9 cellular contexts compared by ENCODE assay signal in the genomic region with DNA sequence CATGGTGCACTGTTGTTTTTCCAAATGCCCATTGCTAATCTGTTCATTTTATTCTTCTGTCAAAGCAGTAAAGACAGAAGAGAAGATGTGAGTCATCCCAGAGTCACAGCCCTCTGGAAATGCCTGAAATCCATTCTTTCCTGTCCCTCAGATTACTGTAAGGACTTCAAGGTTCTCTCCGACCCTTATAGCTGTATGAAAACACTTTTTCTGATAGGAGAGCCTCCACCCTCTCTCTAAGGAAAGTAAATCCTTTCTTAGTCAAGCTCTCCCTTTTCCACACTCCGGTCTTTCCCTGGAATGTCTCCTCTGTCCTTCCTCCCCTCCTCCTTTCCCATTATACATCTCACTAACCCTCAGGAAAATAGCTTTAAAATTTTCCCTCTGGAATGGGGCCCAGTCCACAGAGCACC. TPM values are rescaled to one million over a fixed set of nuclear protein-coding genes. Genes with fewer than 3 reads are reported as not detected.
A peak's percentile ranks its signal among the peaks of the same experiment; 100 is the strongest.
DNase-seq lines count a peak whose midpoint lies in the region; ATAC-seq, FAIRE-seq and TF ChIP-seq lines count a peak whose summit lies in the region.
"Had no signal": no experiment of that assay in that cellular context is flagged by ENCODE, and none has a peak within 500 bp of the region (broad histone marks: within the 10 kb centered on the region; RNA-seq: fewer than 3 reads in every experiment).

No MANE protein-coding gene starts in this region.

- H3K36me3 ChIP-seq in HUES6 (ENCODE audit: control insufficient read depth, insufficient read depth, low read length) (peaks cover 27% of the 10 kb centered on the region), mesenchymal stem cell (ENCODE audit: control insufficient read depth in 1 of 2, insufficient read depth in 2 of 2, low read depth in 1 of 2, low read length in 2 of 2) (peaks cover 0 to 4% of the 10 kb centered on the region in 2 experiments)

- no peak overlapping the region for H2BK15ac ChIP-seq in mesenchymal stem cell (ENCODE audit: low read depth, poor library complexity, severe bottlenecking)

- H3K4me1 ChIP-seq in A549 = peaks cover 30% of the 10 kb centered on the region
- peaks cover 6% of the 10 kb centered on the region for H3K4me1 ChIP-seq in HUES6 (ENCODE audit: control insufficient read depth, insufficient read depth, low read length)
- H3K4me1 ChIP-seq in mesenchymal stem cell (ENCODE audit: control insufficient read depth, insufficient read depth, low read depth, low read length) = peaks cover 3% of the 10 kb centered on the region

- no peak overlapping the region for H2AFZ ChIP-seq in mesenchymal stem cell (ENCODE audit: low read depth, low read length)

- H3K27ac Mint-ChIP-seq in chondrocyte (ENCODE audit: unreplicated experiment) = peak overlapping the region; percentile 94

- H2BK12ac ChIP-seq in mesenchymal stem cell (ENCODE audit: low read length in 2 of 2) = no peak overlapping the region

- H2AK5ac ChIP-seq in mesenchymal stem cell (ENCODE audit: low read length, severe bottlenecking) = no peak overlapping the region

- intact Hi-C loops in Right ventricle myocardium superior (cut with DNase I) = no loop called here

- TF ChIP-seq EP300 in A549 (IDR thresholded peaks at IDR 0.05) = no peak

- H3K27me3 ChIP-seq in HUES6 (ENCODE audit: control insufficient read depth, insufficient read depth, low read length) (no peaks in the 10 kb centered on the region), mesenchymal stem cell (ENCODE audit: control insufficient read depth in 1 of 2, insufficient read depth in 1 of 2, low read length in 2 of 2) (no peaks in the 10 kb centered on the region)

- H3K27ac ChIP-seq in A549 (no peak overlapping the region), HUES6 (ENCODE audit: low read depth, low read length) (peak overlapping the region; percentile 59; the same call in 1 of the 2 replicates), mesenchymal stem cell (ENCODE audit: low read length, poor library complexity, severe bottlenecking) (peak overlapping the region; percentile 89)

- peak overlapping the region; percentile 35 for H3K9ac ChIP-seq in HUES6 (ENCODE audit: low read length)
- H3K9ac ChIP-seq in mesenchymal stem cell (ENCODE audit: low read length) = peak overlapping the region; percentile 65

- H3K4ac ChIP-seq in mesenchymal stem cell (ENCODE audit: low read depth in 1 of 2, low read length in 2 of 2) = peak overlapping the region in 1 of 2 experiments; percentile 56

- H3K9me3 ChIP-seq in A549 (peaks cover 13% of the 10 kb centered on the region; the same call in 2 of the 3 replicates), HUES6 (ENCODE audit: control insufficient read depth, insufficient read depth, low read depth, low read length) (peaks cover 35% of the 10 kb centered on the region), mesenchymal stem cell (ENCODE audit: control insufficient read depth, low read length) (peaks cover 4% of the 10 kb centered on the region)

- peaks cover 40% of the 10 kb centered on the region for H3K4me1 Mint-ChIP-seq in chondrocyte (ENCODE audit: low read depth)

- H3K14ac ChIP-seq in mesenchymal stem cell (ENCODE audit: low read length in 2 of 2) = no peak overlapping the region

- peaks cover 5% of the 10 kb centered on the region for H3K36me3 Mint-ChIP-seq in chondrocyte (ENCODE audit: low read depth)

- H3K4me3 ChIP-seq in A549 (no peak overlapping the region), HUES6 (ENCODE audit: low read depth, low read length) (no peak overlapping the region; the same call in 1 of the 2 replicates), mesenchymal stem cell (ENCODE audit: insufficient read depth in 1 of 2, low read depth in 1 of 2, low read length in 2 of 2) (peak overlapping the region in 1 of 2 experiments; percentile 48)

- no peak for TF ChIP-seq RAD21 in A549 (conservative IDR thresholded peaks at IDR 0.05 in 1 of 2, IDR thresholded peaks at IDR 0.05 in 1 of 2)

- FAIRE-seq in A549 (lab: Jason Lieb, UNC) = no peak

- H4K8ac ChIP-seq in mesenchymal stem cell (ENCODE audit: low read length) = no peak overlapping the region

- 48% methylated on average over 2 of the region's 2 CpGs for WGBS in A549 (ENCODE audit: missing lambda C conversion rate)
- 0% methylated on average over 2 of the region's 2 CpGs for WGBS in mesenchymal stem cell

- CTCF ChIA-PET in A549 (lab: Yijun Ruan, JAX) = interaction anchor here (1.0 to 2.1 kb wide), 2 partner anchors 42 to 44 kb away, joined by 3 to 8 read pairs; no protein-coding TSS in a partner anchor

- DNase-seq in A549 (ENCODE audit: low read depth in 1 of 2, low spot score in 1 of 2) (no peak), chondrocyte (ENCODE audit: low spot score) (no peak), mesenchymal stem cell (peak; percentile 83), Right ventricle myocardium superior (no peak), left lobe of liver (ENCODE audit: low spot score) (no peak)
- DNase-seq: OCI-M1 had no signal

- TF ChIP-seq POLR2A in A549 (IDR thresholded peaks at IDR 0.05; ENCODE audit: low read length) = no peak

- H3K27me3 Mint-ChIP-seq in chondrocyte (ENCODE audit: low read depth) = no peaks in the 10 kb centered on the region

- H4K91ac ChIP-seq in mesenchymal stem cell (ENCODE audit: low read length) = no peak overlapping the region

- H3K9me3 Mint-ChIP-seq in chondrocyte (ENCODE audit: low read depth) = no peaks in the 10 kb centered on the region

- POLR2A ChIA-PET in A549 (lab: Yijun Ruan, JAX) = no interaction called here

- H3K79me1 ChIP-seq in mesenchymal stem cell (replicated peaks; ENCODE audit: low read length, poor library complexity, severe bottlenecking) = peaks cover 12% of the 10 kb centered on the region

- no peak for ATAC-seq in A549
- ATAC-seq in HG02981 (IDR thresholded peaks at IDR 0.05; ENCODE audit: unreplicated experiment) = no peak
- ATAC-seq in Right ventricle myocardium superior (ENCODE audit: poor library complexity) = no peak
- no peak for ATAC-seq in left lobe of liver
- no peak for ATAC-seq in GM18498 (IDR thresholded peaks at IDR 0.05; ENCODE audit: unreplicated experiment)

- H3K18ac ChIP-seq in mesenchymal stem cell (ENCODE audit: low read depth in 1 of 2, low read length in 2 of 2) = peak overlapping the region in 1 of 2 experiments; percentile 9

- H3K4me3 Mint-ChIP-seq in chondrocyte (ENCODE audit: unreplicated experiment) = peak overlapping the region; percentile 56

- H3K4me2 ChIP-seq in A549 (peak overlapping the region; percentile 13; the same call in 1 of the 3 replicates), mesenchymal stem cell (ENCODE audit: low read length, poor library complexity, severe bottlenecking) (peak overlapping the region; percentile 10)

- TF ChIP-seq CTCF in A549 (IDR thresholded peaks at IDR 0.05) (no peak), chondrocyte (IDR thresholded peaks at IDR 0.05) (no peak)

- no peak overlapping the region for H2BK5ac ChIP-seq in mesenchymal stem cell (ENCODE audit: low read depth, low read length, poor library complexity, severe bottlenecking)

- H2BK120ac ChIP-seq in mesenchymal stem cell (ENCODE audit: low read depth, low read length) = no peak overlapping the region

- no peak overlapping the region for H3K23ac ChIP-seq in mesenchymal stem cell (ENCODE audit: low read length in 2 of 2)

TF ChIP-seq in A549, 52 proteins besides CTCF, POLR2A, EP300 and RAD21:
- no peak for TF ChIP-seq HDAC2 (IDR thresholded peaks at IDR 0.05)

RNA-seq across cellular contexts. Expression of a gene that starts 3.5 kb away (rescaled TPM):
- polyA plus RNA-seq in A549 (2011; rRNA removed) = 246 and 308 TPM in 2 replicates
- 121 and 134 TPM in 2 replicates for polyA plus RNA-seq in A549 (2012; cell fraction: cytosol; rRNA removed)
- 71.0 and 92.8 TPM in 2 replicates for polyA plus RNA-seq in A549 (2012; cell fraction: nucleus; rRNA removed)
- 246 to 251 TPM (median 250 TPM) in 3 replicates for polyA plus RNA-seq in A549 (2017; fragmentation: RNase III; extraction: RNeasy Plus Mini Kit Qiagen cat#74134 plus additional on column Dnase treatment)
- polyA minus RNA-seq in A549 (2011; rRNA and poly(A)+ RNA removed) = 264 and 296 TPM in 2 replicates
- total RNA-seq in chondrocyte = 149 to 174 TPM (median 155 TPM) in 3 replicates
- polyA plus RNA-seq in mesenchymal stem cell (2013, experiment 1 of 2) = 474 TPM
- 494 TPM for polyA plus RNA-seq in mesenchymal stem cell (2013, experiment 2 of 2)
- 539 TPM for total RNA-seq in Right ventricle myocardium superior
- total RNA-seq in left lobe of liver = 477 TPM

Comparison
In these comparisons a context has a peak if more than half of its experiments do, and no peak if none do; other contexts are left out.
1. H3K27ac ChIP-seq: peak in HUES6 (single experiment) and mesenchymal stem cell (single experiment); none in A549 (0 of 2).